In the genomic region with DNA sequence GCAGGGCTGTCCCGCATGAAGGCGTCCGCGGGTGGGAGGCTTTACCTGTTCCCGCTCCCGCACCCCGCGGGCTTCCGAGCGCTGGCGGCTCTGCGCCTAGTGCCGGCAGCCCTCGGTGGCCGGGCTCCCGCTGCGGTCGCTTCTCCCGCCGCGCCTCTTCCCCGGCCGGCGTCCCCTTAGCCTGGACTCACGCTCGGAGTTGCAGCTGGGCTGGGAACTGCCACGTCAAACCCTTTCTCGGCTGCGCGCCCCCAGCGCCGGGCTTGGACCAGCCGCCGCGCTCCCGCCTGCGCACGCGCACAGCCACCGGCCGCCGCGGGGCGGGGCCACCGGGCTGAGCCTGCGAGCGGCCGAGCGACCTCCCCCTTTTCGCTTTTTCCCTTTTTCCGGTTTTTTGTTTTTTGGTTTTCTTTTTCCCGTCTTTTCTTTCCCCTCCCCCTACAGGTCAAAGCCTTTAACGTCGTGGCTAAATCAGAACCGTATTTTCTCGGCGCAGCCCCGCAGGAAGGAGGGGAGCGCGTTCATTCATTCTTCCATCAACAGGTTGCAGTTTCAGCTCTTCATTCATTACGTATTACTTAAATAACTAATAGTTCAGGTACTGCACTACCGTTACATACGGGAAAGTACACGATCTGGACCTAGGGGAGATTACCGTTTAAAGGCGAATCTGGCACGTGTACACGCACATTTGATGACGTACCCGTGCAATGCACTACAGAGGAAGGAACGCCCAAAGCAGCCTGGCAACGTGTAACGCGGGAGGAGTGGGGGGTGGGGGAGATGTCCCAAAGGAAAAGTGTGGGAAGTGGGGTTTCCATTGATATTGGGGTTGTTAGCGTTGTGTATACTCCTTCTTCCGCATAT, we compare ENCODE assay signal across 8 cellular contexts. TPM values are rescaled to one million over a fixed set of nuclear protein-coding genes. Genes with fewer than 3 reads are reported as not detected.
DNase-seq lines count a peak whose midpoint lies in the region; ATAC-seq and TF ChIP-seq lines count a peak whose summit lies in the region.

A gene with protein sequence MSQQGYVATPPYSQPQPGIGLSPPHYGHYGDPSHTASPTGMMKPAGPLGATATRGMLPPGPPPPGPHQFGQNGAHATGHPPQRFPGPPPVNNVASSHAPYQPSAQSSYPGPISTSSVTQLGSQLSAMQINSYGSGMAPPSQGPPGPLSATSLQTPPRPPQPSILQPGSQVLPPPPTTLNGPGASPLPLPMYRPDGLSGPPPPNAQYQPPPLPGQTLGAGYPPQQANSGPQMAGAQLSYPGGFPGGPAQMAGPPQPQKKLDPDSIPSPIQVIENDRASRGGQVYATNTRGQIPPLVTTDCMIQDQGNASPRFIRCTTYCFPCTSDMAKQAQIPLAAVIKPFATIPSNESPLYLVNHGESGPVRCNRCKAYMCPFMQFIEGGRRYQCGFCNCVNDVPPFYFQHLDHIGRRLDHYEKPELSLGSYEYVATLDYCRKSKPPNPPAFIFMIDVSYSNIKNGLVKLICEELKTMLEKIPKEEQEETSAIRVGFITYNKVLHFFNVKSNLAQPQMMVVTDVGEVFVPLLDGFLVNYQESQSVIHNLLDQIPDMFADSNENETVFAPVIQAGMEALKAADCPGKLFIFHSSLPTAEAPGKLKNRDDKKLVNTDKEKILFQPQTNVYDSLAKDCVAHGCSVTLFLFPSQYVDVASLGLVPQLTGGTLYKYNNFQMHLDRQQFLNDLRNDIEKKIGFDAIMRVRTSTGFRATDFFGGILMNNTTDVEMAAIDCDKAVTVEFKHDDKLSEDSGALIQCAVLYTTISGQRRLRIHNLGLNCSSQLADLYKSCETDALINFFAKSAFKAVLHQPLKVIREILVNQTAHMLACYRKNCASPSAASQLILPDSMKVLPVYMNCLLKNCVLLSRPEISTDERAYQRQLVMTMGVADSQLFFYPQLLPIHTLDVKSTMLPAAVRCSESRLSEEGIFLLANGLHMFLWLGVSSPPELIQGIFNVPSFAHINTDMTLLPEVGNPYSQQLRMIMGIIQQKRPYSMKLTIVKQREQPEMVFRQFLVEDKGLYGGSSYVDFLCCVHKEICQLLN (minus strand): TSS at position 231 of the 867 bp plus-strand sequence. CDS start 2,430 bp downstream, outside the sequence.

- peaks cover 24% of the 10 kb centered on the region for H3K36me3 ChIP-seq in NT2/D1 (ENCODE audit: insufficient read depth, insufficient read length, low read length)

- H3K27ac ChIP-seq in HL-60 (replicated peaks): peak within 1 kb of the TSS; percentile 80

- peak; percentile 97 for DNase-seq in COLO829 (ENCODE audit: low spot score)
- peak; percentile 61 to 80 for DNase-seq in HL-60 (ENCODE audit: low read depth in 1 of 2, low spot score in 1 of 2)
- peak; percentile 63 for DNase-seq in NT2/D1 (ENCODE audit: low read depth, low spot score)
- peak; percentile 47 for DNase-seq in activated CD8-positive, alpha-beta memory T cell treated with anti-CD3 and anti-CD28 coated beads, Interleukin-2, amount 50 U/mL, for 24 hours (ENCODE audit: extremely low read depth)
- peak; percentile 98 for DNase-seq in endothelial cell (ENCODE audit: low spot score)
- peak; percentile 82 to 95 for DNase-seq in mesothelial cell of epicardium (ENCODE audit: low spot score in 2 of 2, unreplicated experiment in 2 of 2)
- peak; percentile 83 to 84 for DNase-seq in stimulated activated CD8-positive, alpha-beta memory T cell treated with anti-CD3 and anti-CD28 coated beads, Interleukin-15, amount 100 ng/mL, for 48 hours (ENCODE audit: low read depth in 2 of 2)

- ATAC-seq in GM19463 (IDR thresholded peaks at IDR 0.05; ENCODE audit: unreplicated experiment): peak; percentile 71

- TF ChIP-seq CTCF in HL-60 (IDR thresholded peaks at IDR 0.05; ENCODE audit: insufficient read depth, low read length) (no peak), endothelial cell (IDR thresholded peaks at IDR 0.05; ENCODE audit: unreplicated experiment) (peak; percentile 58), mesothelial cell of epicardium (IDR thresholded peaks at IDR 0.05; ENCODE audit: unreplicated experiment) (peak; percentile 39)

- H3K4me1 Mint-ChIP-seq in endothelial cell (ENCODE audit: unreplicated experiment) (peaks cover 32% of the 10 kb centered on the region), mesothelial cell of epicardium (peaks cover 14% of the 10 kb centered on the region)

- H3K9ac ChIP-seq in NT2/D1 (ENCODE audit: insufficient read length, low read depth): peak within 1 kb of the TSS; percentile 89

- H3K36me3 Mint-ChIP-seq in endothelial cell (ENCODE audit: low read depth, unreplicated experiment) (peaks cover 24% of the 10 kb centered on the region), mesothelial cell of epicardium (peaks cover 12% of the 10 kb centered on the region)

- H3K4me3 ChIP-seq in HL-60 (replicated peaks; ENCODE audit: insufficient read depth, low read length) (peak within 1 kb of the TSS; percentile 94), NT2/D1 (ENCODE audit: insufficient read length, low read depth) (peak within 1 kb of the TSS; percentile 76)

- H3K27me3 ChIP-seq in HL-60 (ENCODE audit: insufficient read depth, poor library complexity, severe bottlenecking) (no peaks in the 10 kb centered on the region), NT2/D1 (ENCODE audit: insufficient read depth, insufficient read length) (no peaks in the 10 kb centered on the region)

- H3K27me3 Mint-ChIP-seq in endothelial cell (ENCODE audit: unreplicated experiment): peaks cover 10% of the 10 kb centered on the region
- no peaks in the 10 kb centered on the region for H3K27me3 Mint-ChIP-seq in mesothelial cell of epicardium (ENCODE audit: low read depth)

- no peaks in the 10 kb centered on the region for H3K9me3 ChIP-seq in NT2/D1 (ENCODE audit: insufficient read depth, low read length)

- H3K4me3 Mint-ChIP-seq in endothelial cell (ENCODE audit: unreplicated experiment) (peak within 1 kb of the TSS; percentile 99), mesothelial cell of epicardium (peak within 1 kb of the TSS; percentile 95)

- H3K9me3 Mint-ChIP-seq in endothelial cell (ENCODE audit: unreplicated experiment): no peaks in the 10 kb centered on the region
- H3K9me3 Mint-ChIP-seq in mesothelial cell of epicardium: no peaks in the 10 kb centered on the region

- H3K4me1 ChIP-seq in NT2/D1 (ENCODE audit: insufficient read depth, insufficient read length): no peaks in the 10 kb centered on the region

- H3K27ac Mint-ChIP-seq in endothelial cell (ENCODE audit: unreplicated experiment) (peak within 1 kb of the TSS; percentile 99), mesothelial cell of epicardium (peak within 1 kb of the TSS; percentile 99)

RNA-seq across cellular contexts. Expression of the gene that starts here (rescaled TPM):
- total RNA-seq in endothelial cell (ENCODE audit: unreplicated experiment) (70.4 TPM), mesothelial cell of epicardium (75.4 to 87.6 TPM (median 78.2 TPM) in 3 replicates)

Comparison
In these comparisons a context has a peak if more than half of its experiments do, and no peak if none do; other contexts are left out.
1. Peak in every context shown above with its lines: DNase-seq, ATAC-seq, H3K4me3 ChIP-seq and H3K27ac ChIP-seq.
2. DNase-seq: peak in every context shown above with its lines; median percentile 98 in endothelial cell; 97 in COLO829; 88 in mesothelial cell of epicardium; 84 in stimulated activated CD8-positive, alpha-beta memory T cell treated with anti-CD3 and anti-CD28 coated beads, Interleukin-15, amount 100 ng/mL, for 48 hours; 70 in HL-60; 63 in NT2/D1; 47 in activated CD8-positive, alpha-beta memory T cell treated with anti-CD3 and anti-CD28 coated beads, Interleukin-2, amount 50 U/mL, for 24 hours.